ENCODE assay signal across 11 cellular contexts in the genomic region with DNA sequence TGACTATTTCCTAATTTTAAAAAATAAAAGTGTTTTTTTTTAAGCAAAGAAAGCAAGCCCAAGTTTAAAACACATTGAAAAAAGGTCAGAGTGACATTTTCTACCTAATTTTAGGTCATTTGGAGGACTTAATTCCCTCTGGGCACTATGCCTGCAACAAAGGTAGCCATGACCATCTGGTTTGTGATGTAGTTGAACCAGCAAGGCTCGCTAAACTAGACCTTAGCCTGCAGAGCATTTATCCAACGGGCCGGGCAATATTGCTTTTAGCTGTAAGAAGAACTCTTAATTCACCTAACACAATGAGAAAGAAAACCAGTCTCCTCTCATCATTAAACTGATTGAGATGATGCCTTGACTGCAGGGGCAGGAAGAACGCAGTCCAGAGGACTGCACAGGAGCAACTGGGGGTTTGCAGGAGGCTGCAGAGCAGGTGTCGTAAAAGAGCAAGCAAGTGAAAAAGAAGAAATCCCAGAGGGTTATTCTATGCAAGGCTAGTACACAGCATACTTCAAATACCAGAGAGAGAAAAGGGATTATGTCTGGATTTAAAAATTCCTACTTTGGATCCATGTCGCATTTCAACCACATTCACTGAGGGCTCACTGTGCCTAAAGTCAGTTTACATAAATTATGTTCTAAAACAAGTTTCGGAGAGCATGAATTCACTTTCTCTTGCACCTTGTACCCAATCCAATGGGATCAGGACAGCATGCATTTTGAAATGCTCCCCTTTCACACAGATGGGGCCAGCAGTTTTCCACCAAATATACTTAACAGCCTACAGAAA. TPM values are rescaled to one million over a fixed set of nuclear protein-coding genes. Genes with fewer than 3 reads are reported as not detected.
DNase-seq lines count a peak whose midpoint lies in the region; ATAC-seq, FAIRE-seq and TF ChIP-seq lines count a peak whose summit lies in the region.
"Had no signal": no experiment of that assay in that cellular context is flagged by ENCODE, and none has a peak within 500 bp of the region (broad histone marks: within the 10 kb centered on the region; RNA-seq: fewer than 3 reads in every experiment).

No MANE protein-coding gene starts in this region.

- TF ChIP-seq RAD21 in IMR-90 (IDR thresholded peaks at IDR 0.05; ENCODE audit: low read length) = no peak

- peaks cover 32% of the 10 kb centered on the region for H3K79me2 ChIP-seq in astrocyte (ENCODE audit: insufficient read depth, low read length)
- H3K79me2 ChIP-seq in keratinocyte (ENCODE audit: control insufficient read depth, insufficient read depth, low read length) = peaks cover 66% of the 10 kb centered on the region

- H2BK5ac ChIP-seq in IMR-90 (ENCODE audit: low read depth, low read length, poor library complexity, severe bottlenecking) = peak overlapping the region; percentile 90

- peak overlapping the region; percentile 71 for H2AK9ac ChIP-seq in IMR-90 (replicated peaks; ENCODE audit: low read depth, low read length, poor library complexity)

- DNase-seq in IMR-90 = no peak
- no peak for DNase-seq in astrocyte (ENCODE audit: low read depth)
- no peak for DNase-seq in keratinocyte (ENCODE audit: low read depth, low spot score)
- DNase-seq in stomach = no peak
- DNase-seq in activated naive CD4-positive, alpha-beta T cell treated with anti-CD3 and anti-CD28 coated beads, Interleukin-2, amount 50 U/mL, for 72 hours (ENCODE audit: low spot score in 2 of 2) = no peak
- DNase-seq: brain microvascular endothelial cell; stimulated activated naive CD4-positive, alpha-beta T cell had no signal

- H3K27ac Mint-ChIP-seq in astrocyte (ENCODE audit: unreplicated experiment) = peak overlapping the region; percentile 37
- H3K27ac Mint-ChIP-seq in activated naive CD4-positive, alpha-beta T cell treated with anti-CD3 and anti-CD28 coated beads, Interleukin-2, amount 50 U/mL, for 72 hours = no peak overlapping the region

- ATAC-seq in IMR-90 (ENCODE audit: low read depth) (peak; percentile 8; the same call in 1 of the 2 replicates), GM19328 (IDR thresholded peaks at IDR 0.05; ENCODE audit: unreplicated experiment) (no peak), GM18909 (IDR thresholded peaks at IDR 0.05; ENCODE audit: poor library complexity, unreplicated experiment) (no peak), HG02798 (IDR thresholded peaks at IDR 0.05; ENCODE audit: poor library complexity, unreplicated experiment) (no peak)
- no peak for ATAC-seq in activated naive CD4-positive, alpha-beta T cell treated with anti-CD3 and anti-CD28 coated beads, Interleukin-2, amount 50 U/mL, for 72 hours

- no peak overlapping the region for H3K4me3 Mint-ChIP-seq in astrocyte (ENCODE audit: unreplicated experiment)

- intact Hi-C loops in IMR-90 (cut with micrococcal nuclease) = no loop called here
- intact Hi-C loops in stomach (cut with DNase I; ENCODE audit: low total_unique reads) = no loop called here

- H3K36me3 ChIP-seq in IMR-90 (ENCODE audit: control insufficient read depth, insufficient read depth, low read length) (0 out of 2 replicates have a peak, but pooled peaks cover 2% of the 10 kb centered on the region), astrocyte (ENCODE audit: insufficient read depth, low read length) (no peaks in the 10 kb centered on the region), keratinocyte (ENCODE audit: control insufficient read depth in 2 of 2, extremely low read depth in 1 of 2, insufficient read depth in 2 of 2, low read length in 2 of 2) (peaks cover 7 to 40% of the 10 kb centered on the region in 2 experiments), stomach (peaks cover 0 to 32% (median 25%) of the 10 kb centered on the region in 4 donors)
- H3K36me3 ChIP-seq: brain microvascular endothelial cell had no signal

- H3K4me2 ChIP-seq in IMR-90 (ENCODE audit: low read depth, low read length) (peak overlapping the region; percentile 61), astrocyte (ENCODE audit: low read length) (peak overlapping the region; percentile 12), keratinocyte (ENCODE audit: control insufficient read depth, extremely low read depth, insufficient read depth, low read depth, low read length) (peak overlapping the region; percentile 91)

- H3K27ac ChIP-seq in IMR-90 (ENCODE audit: insufficient read depth, low read length) (peak overlapping the region; percentile 79; the same call in 1 of the 2 replicates), astrocyte (ENCODE audit: low read depth, low read length) (peak overlapping the region; percentile 87), keratinocyte (ENCODE audit: control insufficient read depth, insufficient read depth, low read length) (peak overlapping the region; percentile 99), stomach (peak overlapping the region; percentile 3 to 85 (median 76))

- peak overlapping the region; percentile 40 to 59; a peak in 2 of 4 replicates for H4K8ac ChIP-seq in IMR-90 (ENCODE audit: low read depth in 2 of 2, low read length in 2 of 2)

- peak overlapping the region; percentile 88 for H2BK120ac ChIP-seq in IMR-90 (ENCODE audit: low read depth, low read length)

- dilution Hi-C loops in IMR-90 (cut with HindIII; ENCODE audit: low sequenced_read_pairs, unreplicated experiment) (no loop called here), keratinocyte (cut with MboI; ENCODE audit: extremely low pct_ligation_motif_present, low sequenced_read_pairs) (no loop called here)

- TF ChIP-seq EP300 in stomach (IDR thresholded peaks at IDR 0.05) = no peak

- no peak for FAIRE-seq in astrocyte (lab: Jason Lieb, UNC)
- FAIRE-seq in keratinocyte (lab: Jason Lieb, UNC) = no peak
- FAIRE-seq: frontal cortex had no signal

- no peak overlapping the region for H3K56ac ChIP-seq in IMR-90 (ENCODE audit: extremely low read depth, insufficient read depth, low read length)

- peak overlapping the region; percentile 90 for H3K4ac ChIP-seq in IMR-90 (ENCODE audit: low read depth, low read length)

- H4K5ac ChIP-seq in IMR-90 (ENCODE audit: low read depth, low read length) = peak overlapping the region; percentile 94

- peak overlapping the region; percentile 89 for H2AK5ac ChIP-seq in IMR-90 (ENCODE audit: low read depth, low read length)

- in situ Hi-C loops in IMR-90 (cut with MboI; ENCODE audit: low sequenced_read_pairs) = no loop called here

- H4K91ac ChIP-seq in IMR-90 (ENCODE audit: insufficient read depth, low read depth, low read length) = peak overlapping the region; percentile 85

- 86% methylated on average over 1 of the region's 7 CpGs; no CpG with 5 or more reads in 1 of the 2 experiments for WGBS in IMR-90 (ENCODE audit: extremely low coverage in 2 of 2, insufficient read length in 1 of 2), 2 experiments
- 48 to 63% (median 62%) methylated on average over 7 of the region's 7 CpGs for WGBS in stomach, 5 donors

- POLR2A ChIA-PET in IMR-90 (lab: Charles Lee; ENCODE audit: unreplicated experiment) = no interaction called here

- H2AFZ ChIP-seq in IMR-90 (replicated peaks; ENCODE audit: low read length, poor library complexity) (no peak overlapping the region), astrocyte (ENCODE audit: low read depth, low read length) (no peak overlapping the region), keratinocyte (ENCODE audit: control insufficient read depth, low read length) (no peak overlapping the region)

- H2BK15ac ChIP-seq in IMR-90 (ENCODE audit: low read depth, low read length) = peak overlapping the region; percentile 85; the same call in 1 of the 3 replicates

- H4K20me1 ChIP-seq in IMR-90 (ENCODE audit: insufficient read depth, low read length) (no peaks in the 10 kb centered on the region), astrocyte (ENCODE audit: insufficient read depth, low read length) (no peaks in the 10 kb centered on the region), keratinocyte (ENCODE audit: control insufficient read depth, extremely low read depth, insufficient read depth, low read length) (peaks cover 2% of the 10 kb centered on the region)

- TF ChIP-seq POLR2A in IMR-90 (IDR thresholded peaks at IDR 0.05; ENCODE audit: low read depth, low read length) (no peak), stomach (IDR thresholded peaks at IDR 0.05) (no peak)

- H3K23ac ChIP-seq in IMR-90 (ENCODE audit: low read depth, low read length) = peak overlapping the region; percentile 65; the same call in 1 of the 2 replicates

- H3K4me3 ChIP-seq in IMR-90 (ENCODE audit: insufficient read depth, low read depth, low read length) (no peak overlapping the region), astrocyte (ENCODE audit: insufficient read depth, low read depth, low read length) (no peak overlapping the region), keratinocyte (ENCODE audit: control insufficient read depth in 2 of 3, extremely low read depth in 1 of 3, insufficient read depth in 2 of 3, low read depth in 1 of 3, low read length in 3 of 3) (peak overlapping the region in 2 of 3 experiments; percentile 25 to 30), stomach (no peak overlapping the region)

- BruUV-seq in IMR-90 (replicated peaks; lab: Mats Ljungman, UMichigan) = no TSS peak

- peaks cover 10% of the 10 kb centered on the region for H3K36me3 Mint-ChIP-seq in astrocyte (ENCODE audit: low read depth, unreplicated experiment)
- H3K36me3 Mint-ChIP-seq in activated naive CD4-positive, alpha-beta T cell treated with anti-CD3 and anti-CD28 coated beads, Interleukin-2, amount 50 U/mL, for 72 hours = peaks cover 5% of the 10 kb centered on the region in 2 donors

- no peaks in the 10 kb centered on the region for H3K27me3 Mint-ChIP-seq in astrocyte (ENCODE audit: low read depth, unreplicated experiment)

- H3K4me1 Mint-ChIP-seq in astrocyte (ENCODE audit: low read depth, unreplicated experiment) = peaks cover 47% of the 10 kb centered on the region

- peak overlapping the region; percentile 50; the same call in 1 of the 2 replicates for H2BK20ac ChIP-seq in IMR-90 (ENCODE audit: low read depth, low read length)

- CTCF ChIA-PET in IMR-90 (lab: Yijun Ruan, JAX) = no interaction called here

- H3K9ac ChIP-seq in IMR-90 (ENCODE audit: low read depth, low read length) = no peak overlapping the region; the same call in none of the 2 replicates
- H3K9ac ChIP-seq in astrocyte (ENCODE audit: low read length) = no peak overlapping the region
- peak overlapping the region; percentile 86 for H3K9ac ChIP-seq in keratinocyte (ENCODE audit: control insufficient read depth, extremely low read depth, insufficient read depth, low read length)

- peak overlapping the region; percentile 70; the same call in 1 of the 2 replicates for H3K14ac ChIP-seq in IMR-90 (replicated peaks; ENCODE audit: low read depth, low read length)

- TF ChIP-seq CTCF in IMR-90 (conservative IDR thresholded peaks at IDR 0.05; ENCODE audit: low read depth, low read length) = no peak
- TF ChIP-seq CTCF in astrocyte (IDR thresholded peaks at IDR 0.05; ENCODE audit: insufficient read depth, low read depth, low read length) = no peak
- TF ChIP-seq CTCF in keratinocyte (optimal IDR thresholded peaks at IDR 0.05 in 1 of 3, IDR thresholded peaks at IDR 0.05 in 1 of 3, conservative IDR thresholded peaks at IDR 0.05 in 1 of 3; ENCODE audit: extremely low read depth in 1 of 3, insufficient read depth in 2 of 3, low read length in 3 of 3) = no peak
- no peak for TF ChIP-seq CTCF in stomach (IDR thresholded peaks at IDR 0.05)

- H3K18ac ChIP-seq in IMR-90 (ENCODE audit: low read depth, low read length) = peak overlapping the region; percentile 83

- no peaks in the 10 kb centered on the region for H3K9me3 Mint-ChIP-seq in astrocyte (ENCODE audit: unreplicated experiment)
- no peaks in the 10 kb centered on the region for H3K9me3 Mint-ChIP-seq in activated naive CD4-positive, alpha-beta T cell treated with anti-CD3 and anti-CD28 coated beads, Interleukin-2, amount 50 U/mL, for 72 hours

- H3K9me1 ChIP-seq in IMR-90 (ENCODE audit: insufficient read depth, low read length) (peaks cover 22% of the 10 kb centered on the region), keratinocyte (ENCODE audit: control insufficient read depth, extremely low read depth, insufficient read depth, low read length) (peaks cover 7% of the 10 kb centered on the region)

- H3K4me1 ChIP-seq in IMR-90 (ENCODE audit: control insufficient read depth, insufficient read depth, low read length) (peaks cover 36% of the 10 kb centered on the region), astrocyte (ENCODE audit: insufficient read depth, low read length) (peaks cover 46% of the 10 kb centered on the region), keratinocyte (ENCODE audit: control insufficient read depth, extremely low read depth, insufficient read depth, low read length) (peaks cover 63% of the 10 kb centered on the region), stomach (peaks cover 55 to 82% (median 69%) of the 10 kb centered on the region in 4 donors)

- no peaks in the 10 kb centered on the region for H3K9me3 ChIP-seq in IMR-90 (ENCODE audit: control insufficient read depth, insufficient read depth, low read length)
- H3K9me3 ChIP-seq in astrocyte (ENCODE audit: insufficient read depth, low read depth, low read length) = no peaks in the 10 kb centered on the region
- no peaks in the 10 kb centered on the region for H3K9me3 ChIP-seq in keratinocyte (ENCODE audit: control insufficient read depth, low read depth, low read length)
- no peaks in the 10 kb centered on the region for H3K9me3 ChIP-seq in stomach

- H3K27me3 ChIP-seq in IMR-90 (ENCODE audit: control insufficient read depth, insufficient read depth, low read length) (no peaks in the 10 kb centered on the region), astrocyte (ENCODE audit: insufficient read depth, low read length) (no peaks in the 10 kb centered on the region), keratinocyte (ENCODE audit: control insufficient read depth, extremely low read depth, insufficient read depth, low read length) (no peaks in the 10 kb centered on the region), stomach (no peaks in the 10 kb centered on the region)
- H3K27me3 ChIP-seq: brain microvascular endothelial cell had no signal

- H3K79me1 ChIP-seq in IMR-90 (ENCODE audit: low read depth in 1 of 2, low read length in 2 of 2) = peaks cover 3 to 75% of the 10 kb centered on the region in 2 experiments

RNA-seq across cellular contexts. Expression of gene TRAF3IP2, which starts 12.8 kb away (rescaled TPM):
- total RNA-seq in IMR-90 (2012; rRNA removed) (11.7 and 15.2 TPM in 2 replicates), astrocyte (17.8 and 19.0 TPM in 2 replicates), stomach (10 to 100 TPM; 11.1 to 87.2 (median 23.5) TPM)
- polyA plus RNA-seq in IMR-90 (2012; rRNA removed) (12.8 and 14.9 TPM in 2 replicates), keratinocyte (76.8 to 81.6 TPM (median 81.1 TPM) in 3 replicates), stomach (10 to 100 TPM; 40.6 to 64.4 (median 62.5) TPM)
- polyA plus RNA-seq in IMR-90 (2012; cell fraction: cytosol; rRNA removed) = 12.6 and 14.2 TPM in 2 replicates
- polyA plus RNA-seq in IMR-90 (2012; cell fraction: nucleus; rRNA removed; ENCODE audit: low replicate concordance) = 8.7 and 9.4 TPM in 2 replicates
- polyA plus RNA-seq in keratinocyte (2011; ENCODE audit: low read depth) = 47.7 TPM
- polyA plus RNA-seq in keratinocyte (2011; cell fraction: cytosol; rRNA removed) = 83.9 and 87.4 TPM in 2 replicates
- 81.5 and 96.9 TPM in 2 replicates for polyA plus RNA-seq in keratinocyte (2011; cell fraction: nucleus; rRNA removed)
- polyA plus RNA-seq in keratinocyte (2012; ENCODE audit: low replicate concordance) = 74.8 and 75.5 TPM in 2 replicates
- polyA minus RNA-seq in keratinocyte = 89.6 to 152 TPM (median 117 TPM) in 3 replicates
- polyA minus RNA-seq in keratinocyte (2011; cell fraction: cytosol; rRNA and poly(A)+ RNA removed) = 76.4 TPM
- polyA minus RNA-seq in keratinocyte (2011; cell fraction: nucleus; rRNA and poly(A)+ RNA removed) = 48.5 and 58.3 TPM in 2 replicates
- 10 to 100 TPM; 32.5 to 38.0 TPM for total RNA-seq in activated naive CD4-positive, alpha-beta T cell treated with anti-CD3 and anti-CD28 coated beads, Interleukin-2, amount 50 U/mL, for 72 hours

Comparison
In these comparisons a context has a peak if more than half of its experiments do, and no peak if none do; other contexts are left out.
1. H3K4me2 ChIP-seq: peak in every context shown above with its lines; median percentile 91 in keratinocyte; 61 in IMR-90; 12 in astrocyte.
2. H3K4me3 ChIP-seq: peak in keratinocyte (2 of 3); none in IMR-90 (single experiment), astrocyte (single experiment) and stomach (0 of 4).
3. Peak in every context shown above with its lines, with median percentiles within 50 percentile points of each other: H3K27ac ChIP-seq.